In the genomic region with DNA sequence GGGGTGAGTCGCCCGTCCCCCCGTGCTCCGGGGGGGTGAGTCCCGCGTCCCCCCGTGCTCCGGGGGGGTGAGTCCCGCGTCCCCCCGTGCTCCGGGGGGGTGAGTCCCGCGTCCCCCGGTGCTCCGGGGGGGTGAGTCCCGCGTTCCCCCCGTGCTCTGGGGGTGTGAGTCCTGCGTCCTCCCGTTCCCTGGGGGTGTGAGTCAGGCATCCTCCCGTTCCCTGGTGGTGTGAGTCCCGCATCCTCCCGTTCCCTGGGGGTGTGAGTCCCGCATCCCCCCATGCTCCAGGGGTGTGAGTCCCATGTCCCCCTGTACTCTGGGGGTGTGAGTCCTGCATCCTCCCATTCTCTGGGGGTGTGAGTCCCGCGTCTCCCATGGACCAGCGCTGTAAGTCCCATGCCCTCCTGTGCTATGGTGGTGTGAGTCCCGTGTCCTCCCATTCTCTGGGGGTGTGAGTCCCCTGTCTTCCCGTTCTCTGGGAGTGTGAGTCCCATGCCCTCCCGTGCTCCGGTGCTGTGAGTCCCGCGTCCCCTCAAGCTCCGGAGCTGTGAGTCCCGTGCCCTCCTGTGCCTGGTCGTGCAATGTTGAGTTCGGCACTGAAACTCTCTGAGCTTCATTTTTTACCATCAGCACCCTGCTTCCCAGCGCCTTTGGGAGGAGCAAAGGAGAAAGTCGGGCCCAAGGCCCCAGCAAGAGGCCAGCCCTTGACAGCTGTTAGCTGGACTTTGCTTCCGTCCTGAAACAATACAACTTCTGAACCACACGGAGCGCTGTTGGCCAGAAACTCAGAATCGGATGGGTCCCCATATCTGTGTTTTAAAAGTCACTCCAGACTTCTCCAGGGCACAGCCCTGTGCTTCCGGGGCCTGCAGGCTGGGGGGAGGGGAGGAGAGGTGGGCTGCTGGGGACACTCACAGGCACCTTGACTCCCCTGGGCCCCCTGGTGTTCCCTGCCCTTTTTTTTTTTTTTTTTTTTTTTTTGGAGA, we compare ENCODE assay signal across 8 cellular contexts. TPM values are rescaled to one million over a fixed set of nuclear protein-coding genes. Genes with fewer than 3 reads are reported as not detected.
A peak's percentile ranks its signal among the peaks of the same experiment; 100 is the strongest.
DNase-seq lines count a peak whose midpoint lies in the region; ATAC-seq, FAIRE-seq and TF ChIP-seq lines count a peak whose summit lies in the region.

No MANE protein-coding gene starts in this region.

- H3K4me1 Mint-ChIP-seq in CD14-positive monocyte: peaks cover 6% of the 10 kb centered on the region

- peaks cover 30% of the 10 kb centered on the region for H3K4me1 ChIP-seq in OCI-LY7 (ENCODE audit: insufficient read depth, low read length, poor library complexity, severe bottlenecking)
- H3K4me1 ChIP-seq in H1 (replicated peaks in 1 of 4; ENCODE audit: control insufficient read depth in 3 of 4, insufficient read depth in 4 of 4, low read length in 3 of 4): no peaks in the 10 kb centered on the region
- H3K4me1 ChIP-seq in mesendoderm (ENCODE audit: control insufficient read depth, low read depth, low read length): no peaks in the 10 kb centered on the region

- H3K79me1 ChIP-seq in H1 (ENCODE audit: low read depth, low read length): no peaks in the 10 kb centered on the region
- no peaks in the 10 kb centered on the region for H3K79me1 ChIP-seq in mesendoderm (ENCODE audit: low read length)

- peaks cover 3 to 12% (median 8%) of the 10 kb centered on the region in 7 donors for H3K9me3 Mint-ChIP-seq in CD14-positive monocyte

- H2BK120ac ChIP-seq in H1 (replicated peaks; ENCODE audit: low read depth, low read length): no peak overlapping the region
- H2BK120ac ChIP-seq in mesendoderm (ENCODE audit: low read depth, low read length): no peak overlapping the region

- no peak overlapping the region for H4K5ac ChIP-seq in H1 (ENCODE audit: insufficient read length, low read depth, low read length)
- no peak overlapping the region for H4K5ac ChIP-seq in mesendoderm (ENCODE audit: low read length)

- FAIRE-seq in H1 (lab: Jason Lieb, UNC): peak; percentile 36

- no peak for ATAC-seq in GM18519 (IDR thresholded peaks at IDR 0.05; ENCODE audit: low FRiP score, unreplicated experiment)
- ATAC-seq in HG02623 (IDR thresholded peaks at IDR 0.05; ENCODE audit: unreplicated experiment): no peak

- H2BK20ac ChIP-seq in H1 (ENCODE audit: low read length): no peak overlapping the region

- H4K8ac ChIP-seq in H1 (ENCODE audit: extremely low read depth, insufficient read depth, low read length): no peak overlapping the region
- no peak overlapping the region for H4K8ac ChIP-seq in mesendoderm (ENCODE audit: low read depth, low read length)

- H3K56ac ChIP-seq in H1 (replicated peaks; ENCODE audit: insufficient read length, low read depth, low read length): no peak overlapping the region
- H3K56ac ChIP-seq in mesendoderm (ENCODE audit: low read length): no peak overlapping the region

- BruUV-seq in OCI-LY7 (replicated peaks; lab: Mats Ljungman, UMichigan): no TSS peak

- peak overlapping the region; percentile 60; the same call in 1 of the 2 replicates for H2BK12ac ChIP-seq in H1 (ENCODE audit: low read depth, low read length)

- TF ChIP-seq EP300 in H1 (IDR thresholded peaks at IDR 0.05; ENCODE audit: borderline replicate concordance in 1 of 2, low read depth in 2 of 2, low read length in 2 of 2): no peak

- H3K23me2 ChIP-seq in H1 (ENCODE audit: low read depth, low read length): no peaks in the 10 kb centered on the region

- intact Hi-C loops in CD14-positive monocyte (cut with micrococcal nuclease) (no loop called here), OCI-LY7 (cut with micrococcal nuclease; ENCODE audit: unreplicated experiment) (loop anchor here (10.0 kb wide), 2 partner anchors 604 to 854 kb away; a partner anchor contains a TSS)

- no peak overlapping the region for H3K9ac ChIP-seq in H1 (replicated peaks in 1 of 4; ENCODE audit: extremely low read depth in 1 of 4, low read depth in 3 of 4, low read length in 3 of 4)
- no peak overlapping the region for H3K9ac ChIP-seq in mesendoderm (ENCODE audit: low read length)

- CTCF ChIA-PET in HEK293T (lab: Yijun Ruan, JAX): interaction anchor here (0.6 to 1.3 kb wide), 5 partner anchors 9 to 122 kb away, joined by 3 to 7 read pairs (median 4); no protein-coding TSS in a partner anchor
- CTCF ChIA-PET in OCI-LY7 (lab: Charles Lee; ENCODE audit: unreplicated experiment): interaction anchor here (0.6 to 0.8 kb wide), 2 partner anchors 12 to 135 kb away, joined by 3 to 4 read pairs; no protein-coding TSS in a partner anchor
- CTCF ChIA-PET in H1 (lab: Charles Lee; ENCODE audit: partially characterized antibody): interaction anchor here (0.6 to 2.6 kb wide), 15 partner anchors 9 to 757 kb away, joined by 3 to 11 read pairs (median 4); no protein-coding TSS in a partner anchor

- peaks cover 6 to 26% (median 22%) of the 10 kb centered on the region in 3 donors for H3K27me3 Mint-ChIP-seq in CD14-positive monocyte (ENCODE audit: low read depth in 3 of 3)

- no peak overlapping the region for H2AK5ac ChIP-seq in H1 (ENCODE audit: low read depth, low read length)
- H2AK5ac ChIP-seq in mesendoderm (ENCODE audit: low read length): no peak overlapping the region

- H3K36me3 Mint-ChIP-seq in CD14-positive monocyte: no peaks in the 10 kb centered on the region

- no peaks in the 10 kb centered on the region; the same call in 1 of the 2 replicates for H3K36me3 ChIP-seq in OCI-LY7 (ENCODE audit: insufficient read depth, low read length)
- H3K36me3 ChIP-seq in H1 (ENCODE audit: control insufficient read depth in 2 of 4, insufficient read depth in 4 of 4, low read length in 3 of 4): 0 out of 8 replicates have a peak, but pooled peaks cover 0 to 2% (median 0%) of the 10 kb centered on the region in 4 experiments
- H3K36me3 ChIP-seq in mesendoderm (ENCODE audit: control insufficient read depth, insufficient read depth, low read length): no peaks in the 10 kb centered on the region

- no peaks in the 10 kb centered on the region for H3K79me2 ChIP-seq in OCI-LY7 (ENCODE audit: insufficient read depth, low read depth, low read length)
- no peaks in the 10 kb centered on the region for H3K79me2 ChIP-seq in H1 (ENCODE audit: control insufficient read depth in 1 of 2, insufficient read depth in 2 of 2, low read length in 2 of 2)
- H3K79me2 ChIP-seq in mesendoderm (ENCODE audit: control insufficient read depth, insufficient read depth, low read length): no peaks in the 10 kb centered on the region

- POLR2A ChIA-PET in HEK293T (lab: Yijun Ruan, JAX) (interaction anchor here (1.1 to 1.6 kb wide), 2 partner anchors 11 to 12 kb away, joined by 4 to 5 read pairs; a partner anchor contains a TSS), OCI-LY7 (lab: Charles Lee) (no interaction called here), H1 (lab: Charles Lee; ENCODE audit: partially characterized antibody) (interaction anchor here (0.8 kb wide), 1 partner anchor 82 kb away, joined by 3 read pairs; no protein-coding TSS in a partner anchor)

- H4K20me1 ChIP-seq in OCI-LY7 (ENCODE audit: insufficient read depth, low read length): no peaks in the 10 kb centered on the region
- peaks cover 0 to 3% of the 10 kb centered on the region in 2 experiments for H4K20me1 ChIP-seq in H1 (replicated peaks in 1 of 2; ENCODE audit: control insufficient read depth in 1 of 2, insufficient read depth in 2 of 2, low read length in 2 of 2)

- no peak for TF ChIP-seq POLR2A in H1 (IDR thresholded peaks at IDR 0.05; ENCODE audit: control extremely low read depth in 1 of 2, low read depth in 2 of 2, low read length in 2 of 2)

- H2AFZ ChIP-seq in OCI-LY7 (ENCODE audit: low read length) (no peak overlapping the region), H1 (ENCODE audit: low read length) (no peak overlapping the region)

- H3K18ac ChIP-seq in H1 (ENCODE audit: extremely low read depth, low read length) (no peak overlapping the region), mesendoderm (ENCODE audit: low read length) (no peak overlapping the region)

- H3K4me3 Mint-ChIP-seq in CD14-positive monocyte: no peak overlapping the region

- no peak overlapping the region for H3K4ac ChIP-seq in H1 (replicated peaks; ENCODE audit: insufficient read length, low read depth, low read length)
- no peak overlapping the region for H3K4ac ChIP-seq in mesendoderm (ENCODE audit: low read depth, low read length)

- peak; percentile 7 to 40; a peak in 3 of 4 replicates for TF ChIP-seq RAD21 in H1 (IDR thresholded peaks at IDR 0.05 in 1 of 2, conservative IDR thresholded peaks at IDR 0.05 in 1 of 2; ENCODE audit: low read depth in 2 of 2, low read length in 2 of 2)

- H3K4me3 ChIP-seq in OCI-LY7 (ENCODE audit: low read depth, low read length, poor library complexity, severe bottlenecking) (no peak overlapping the region), H1 (ENCODE audit: extremely low read depth in 1 of 4, insufficient read depth in 2 of 4, low read depth in 3 of 4, low read length in 4 of 4) (no peak overlapping the region), mesendoderm (ENCODE audit: low read length) (no peak overlapping the region)

- WGBS in H1 (ENCODE audit: extremely low coverage in 1 of 2, insufficient coverage in 1 of 2, insufficient read length in 1 of 2, insufficient replicate concordance in 2 of 2, low coverage in 1 of 2, low lambda C conversion rate in 2 of 2, missing lambda C conversion rate in 1 of 2), 2 experiments: 70% methylated on average over 22 of the region's 45 CpGs; no CpG with 5 or more reads in 1 of the 2 experiments
- no CpG with 5 or more reads among the region's 45 CpGs for WGBS in mesendoderm (ENCODE audit: extremely low coverage, insufficient coverage, low lambda C conversion rate)

- H3K27me3 ChIP-seq in H1 (replicated peaks in 1 of 4; ENCODE audit: control insufficient read depth in 3 of 4, extremely low read depth in 1 of 4, insufficient read depth in 3 of 4, low read length in 3 of 4) (peaks cover 0 to 6% (median 0%) of the 10 kb centered on the region in 4 experiments; a peak in 3 of 7 replicates), mesendoderm (ENCODE audit: insufficient read depth, low read length, poor library complexity) (no peaks in the 10 kb centered on the region)

- H3K9me2 ChIP-seq in OCI-LY7 (ENCODE audit: insufficient read depth, low read length): no peaks in the 10 kb centered on the region

- no peak overlapping the region for H3K23ac ChIP-seq in H1 (ENCODE audit: insufficient read length)
- H3K23ac ChIP-seq in mesendoderm (ENCODE audit: low read length): no peak overlapping the region

- no peak overlapping the region for H4K91ac ChIP-seq in H1 (replicated peaks; ENCODE audit: insufficient read length, low read length)

- TF ChIP-seq CTCF in CD14-positive monocyte (IDR thresholded peaks at IDR 0.05) (peak; percentile 52), OCI-LY7 (conservative IDR thresholded peaks at IDR 0.05; ENCODE audit: low read length) (peak; percentile 71), H1 (IDR thresholded peaks at IDR 0.05; ENCODE audit: control extremely low read depth in 1 of 3, insufficient read depth in 1 of 3, low read depth in 1 of 3, low read length in 3 of 3) (peak; percentile 48 to 58 (median 48))

- H2BK15ac ChIP-seq in H1 (ENCODE audit: low read length) (no peak overlapping the region), mesendoderm (replicated peaks; ENCODE audit: low read depth) (no peak overlapping the region)

- no peak overlapping the region for H3K14ac ChIP-seq in H1 (ENCODE audit: insufficient read length)

- H2BK5ac ChIP-seq in H1 (ENCODE audit: low read depth, low read length): peak overlapping the region; percentile 60; the same call in 1 of the 2 replicates
- H2BK5ac ChIP-seq in mesendoderm (ENCODE audit: low read length): no peak overlapping the region

- H3K9me3 ChIP-seq in OCI-LY7 (ENCODE audit: low read length) (peaks cover 8% of the 10 kb centered on the region; the same call in 1 of the 2 replicates), H1 (ENCODE audit: insufficient read depth in 2 of 2, low read depth in 1 of 2, low read length in 1 of 2) (no peaks in the 10 kb centered on the region)

- no peak overlapping the region for H3K27ac ChIP-seq in OCI-LY7 (ENCODE audit: low read depth, low read length, poor library complexity, severe bottlenecking)
- no peak overlapping the region for H3K27ac ChIP-seq in H1 (ENCODE audit: low read depth, low read length)
- no peak overlapping the region for H3K27ac ChIP-seq in mesendoderm (ENCODE audit: low read depth, low read length)

- H3K4me2 ChIP-seq in OCI-LY7 (ENCODE audit: low read length) (no peak overlapping the region), H1 (ENCODE audit: insufficient read depth in 1 of 2, low read depth in 2 of 2, low read length in 2 of 2) (no peak overlapping the region), mesendoderm (ENCODE audit: low read length) (no peak overlapping the region)

- no peak for DNase-seq in CD14-positive monocyte (ENCODE audit: low spot score)
- peak; percentile 70 for DNase-seq in HEK293T (ENCODE audit: extremely low spot score)
- peak; percentile 65 for DNase-seq in OCI-LY7 (ENCODE audit: low spot score)
- DNase-seq in H1 (ENCODE audit: low read depth in 1 of 2, low spot score in 2 of 2): no peak
- DNase-seq in mesendoderm: peak; percentile 73
- no peak for DNase-seq in cortex of kidney (lab: John Stamatoyannopoulos, UW)

- H3K27ac Mint-ChIP-seq in CD14-positive monocyte: no peak overlapping the region

RNA-seq across cellular contexts. Expression of a gene that starts 11.5 kb away (rescaled TPM):
- polyA plus RNA-seq in CD14-positive monocyte (1 to 10 TPM; 5.5 to 6.8 TPM), H1 (2011; rRNA removed) (12.1 and 19.2 TPM in 2 replicates)
- total RNA-seq in OCI-LY7 (2014; rRNA removed; shearing (Covaris generic)): 22.2 and 26.6 TPM in 2 replicates
- 72.1 and 79.0 TPM in 2 replicates for total RNA-seq in OCI-LY7 (2022)
- total RNA-seq in H1 (2021; fragmentation: NEBNext Ultra II Directional; extraction: Animal tissue kit (Norgen Biotek cat#: 25700)): 70.3 and 73.2 TPM in 2 replicates
- 17.0 TPM for polyA plus RNA-seq in H1 (2011; cell fraction: cytosol; rRNA removed)
- polyA plus RNA-seq in H1 (2011; cell fraction: nucleus; rRNA removed): 42.7 TPM
- 44.2 to 48.4 TPM (median 46.4 TPM) in 4 replicates for polyA plus RNA-seq in H1 (2012, experiment 1 of 2)
- 35.2 TPM for polyA plus RNA-seq in H1 (2012, experiment 2 of 2)
- 47.2 TPM for polyA plus RNA-seq in H1 (2013, experiment 1 of 2)
- 44.5 TPM for polyA plus RNA-seq in H1 (2013, experiment 2 of 2)
- 6.4 and 11.1 TPM in 2 replicates for polyA minus RNA-seq in H1 (2011; rRNA and poly(A)+ RNA removed)
- 19.7 TPM for polyA minus RNA-seq in H1 (2011; cell fraction: cytosol; rRNA and poly(A)+ RNA removed)
- polyA minus RNA-seq in H1 (2011; cell fraction: nucleus; rRNA and poly(A)+ RNA removed): 18.5 TPM
- polyA plus RNA-seq in mesendoderm (2013, experiment 1 of 2): 44.2 TPM
- polyA plus RNA-seq in mesendoderm (2013, experiment 2 of 2): 44.8 TPM

Comparison
In these comparisons a context has a peak if more than half of its experiments do, and no peak if none do; other contexts are left out.
1. DNase-seq: peak in HEK293T (single experiment), OCI-LY7 (single experiment) and mesendoderm (single experiment); none in CD14-positive monocyte (single experiment), H1 (0 of 2) and cortex of kidney (single experiment).
2. Peak in every context shown above with its lines, with median percentiles within 50 percentile points of each other: CTCF ChIP-seq.